6 cellular contexts compared by ENCODE assay signal in genomic region chr1:210779259-210779658, GRCh38.
"Had no signal": no experiment of that assay in that cellular context is flagged by ENCODE, and none has a peak within 500 bp of the region (broad histone marks: within the 10 kb centered on the region; RNA-seq: fewer than 3 reads in every experiment).

No MANE protein-coding gene starts in this region.

- H3K27ac ChIP-seq: HL-60 had no signal

- DNase-seq: H9, HCEC 1CT, KBM-7 had no signal

- H3K4me3 ChIP-seq: GM23338 had no signal

- ATAC-seq: GM23338, HepG2 had no signal
